ENCODE assay signal across 8 cellular contexts in genomic region chr6:154508573-154509375, GRCh38. TPM values are rescaled to one million over a fixed set of nuclear protein-coding genes. Genes with fewer than 3 reads are reported as not detected.
A peak's percentile ranks its signal among the peaks of the same experiment; 100 is the strongest.
DNase-seq lines count a peak whose midpoint lies in the region; ATAC-seq, FAIRE-seq and TF ChIP-seq lines count a peak whose summit lies in the region.

No MANE protein-coding gene starts in this region.

- no peak for TF ChIP-seq POLR2A in H1 (IDR thresholded peaks at IDR 0.05; ENCODE audit: control extremely low read depth in 1 of 2, low read depth in 2 of 2, low read length in 2 of 2)

- H4K20me1 ChIP-seq in H1 (replicated peaks in 1 of 2; ENCODE audit: control insufficient read depth in 1 of 2, insufficient read depth in 2 of 2, low read length in 2 of 2): peaks cover 4 to 20% of the 10 kb centered on the region in 2 experiments

- peaks cover 21 to 46% (median 39%) of the 10 kb centered on the region in 4 experiments for H3K27me3 ChIP-seq in H1 (replicated peaks in 1 of 4; ENCODE audit: control insufficient read depth in 3 of 4, extremely low read depth in 1 of 4, insufficient read depth in 3 of 4, low read length in 3 of 4)

- H3K23ac ChIP-seq in H1 (ENCODE audit: insufficient read length): no peak overlapping the region

- H3K79me1 ChIP-seq in H1 (ENCODE audit: low read depth, low read length): no peaks in the 10 kb centered on the region

- 34% methylated on average over 14 of the region's 14 CpGs; no CpG with 5 or more reads in 1 of the 2 experiments for WGBS in H1 (ENCODE audit: extremely low coverage in 1 of 2, insufficient coverage in 1 of 2, insufficient read length in 1 of 2, insufficient replicate concordance in 2 of 2, low coverage in 1 of 2, low lambda C conversion rate in 2 of 2, missing lambda C conversion rate in 1 of 2), 2 experiments

- H3K18ac ChIP-seq in H1 (ENCODE audit: extremely low read depth, low read length): no peak overlapping the region

- peaks cover 26% of the 10 kb centered on the region for H3K4me1 Mint-ChIP-seq in CD14-positive monocyte
- H3K4me1 Mint-ChIP-seq in natural killer cell treated with Interleukin-12 subunit alpha and Interleukin-12 subunit beta and Interleukin-15 and Interleukin-18, amount 100 ng/mL, for 72 hours (ENCODE audit: low read depth in 2 of 2): peaks cover 10% of the 10 kb centered on the region in 2 donors

- H3K36me3 ChIP-seq in H1 (ENCODE audit: control insufficient read depth in 2 of 4, insufficient read depth in 4 of 4, low read length in 3 of 4): peaks cover 0 to 4% (median 1%) of the 10 kb centered on the region in 4 experiments; a peak in 2 of 8 replicates

- no peak overlapping the region for H2BK15ac ChIP-seq in H1 (ENCODE audit: low read length)

- H3K56ac ChIP-seq in H1 (replicated peaks; ENCODE audit: insufficient read length, low read depth, low read length): no peak overlapping the region

- H4K8ac ChIP-seq in H1 (ENCODE audit: extremely low read depth, insufficient read depth, low read length): no peak overlapping the region

- H4K91ac ChIP-seq in H1 (replicated peaks; ENCODE audit: insufficient read length, low read length): no peak overlapping the region

- H3K14ac ChIP-seq in H1 (ENCODE audit: insufficient read length): no peak overlapping the region

- H2BK20ac ChIP-seq in H1 (ENCODE audit: low read length): no peak overlapping the region

- TF ChIP-seq RAD21 in H1 (IDR thresholded peaks at IDR 0.05 in 1 of 2, conservative IDR thresholded peaks at IDR 0.05 in 1 of 2; ENCODE audit: low read depth in 2 of 2, low read length in 2 of 2): no peak

- POLR2A ChIA-PET in H1 (lab: Charles Lee; ENCODE audit: partially characterized antibody): interaction anchor here (0.9 to 1.9 kb wide), 2 partner anchors 9 to 34 kb away, joined by 4 to 12 read pairs; no protein-coding TSS in a partner anchor

- H2BK5ac ChIP-seq in H1 (ENCODE audit: low read depth, low read length): no peak overlapping the region

- TF ChIP-seq EP300 in H1 (IDR thresholded peaks at IDR 0.05; ENCODE audit: borderline replicate concordance in 1 of 2, low read depth in 2 of 2, low read length in 2 of 2): no peak

- H3K4me1 ChIP-seq in H1 (replicated peaks in 1 of 4; ENCODE audit: control insufficient read depth in 3 of 4, insufficient read depth in 4 of 4, low read length in 3 of 4): peaks cover 3 to 22% (median 9%) of the 10 kb centered on the region in 4 experiments; a peak in 6 of 7 replicates

- H3K9me3 Mint-ChIP-seq in CD14-positive monocyte: peaks cover 0 to 9% (median 2%) of the 10 kb centered on the region in 7 donors
- H3K9me3 Mint-ChIP-seq in natural killer cell treated with Interleukin-12 subunit alpha and Interleukin-12 subunit beta and Interleukin-15 and Interleukin-18, amount 100 ng/mL, for 72 hours: no peaks in the 10 kb centered on the region

- CTCF ChIA-PET in H1 (lab: Charles Lee; ENCODE audit: partially characterized antibody): interaction anchor here (0.5 to 5.9 kb wide), 6 partner anchors 10 to 393 kb away, joined by 3 to 45 read pairs (median 3); no protein-coding TSS in a partner anchor

- peaks cover 24 to 46% (median 28%) of the 10 kb centered on the region in 3 donors for H3K27me3 Mint-ChIP-seq in CD14-positive monocyte (ENCODE audit: low read depth in 3 of 3)
- H3K27me3 Mint-ChIP-seq in natural killer cell treated with Interleukin-12 subunit alpha and Interleukin-12 subunit beta and Interleukin-15 and Interleukin-18, amount 100 ng/mL, for 72 hours: peaks cover 40 to 64% of the 10 kb centered on the region in 2 donors

- no peak overlapping the region for H2BK120ac ChIP-seq in H1 (replicated peaks; ENCODE audit: low read depth, low read length)

- H2BK12ac ChIP-seq in H1 (ENCODE audit: low read depth, low read length): no peak overlapping the region

- peak overlapping the region; percentile 67 to 91 for H3K4me2 ChIP-seq in H1 (ENCODE audit: insufficient read depth in 1 of 2, low read depth in 2 of 2, low read length in 2 of 2)

- peaks cover 10% of the 10 kb centered on the region for H3K23me2 ChIP-seq in H1 (ENCODE audit: low read depth, low read length)

- H3K4ac ChIP-seq in H1 (replicated peaks; ENCODE audit: insufficient read length, low read depth, low read length): no peak overlapping the region

- ATAC-seq in natural killer cell treated with Interleukin-12 subunit alpha and Interleukin-12 subunit beta and Interleukin-15 and Interleukin-18, amount 100 ng/mL, for 72 hours: no peak

- TF ChIP-seq CTCF in CD14-positive monocyte (IDR thresholded peaks at IDR 0.05): no peak
- no peak for TF ChIP-seq CTCF in H1 (IDR thresholded peaks at IDR 0.05; ENCODE audit: control extremely low read depth in 1 of 3, insufficient read depth in 1 of 3, low read depth in 1 of 3, low read length in 3 of 3)

- peak overlapping the region; percentile 67 to 79 (median 78) for H3K4me3 ChIP-seq in H1 (ENCODE audit: extremely low read depth in 1 of 4, insufficient read depth in 2 of 4, low read depth in 3 of 4, low read length in 4 of 4)

- H3K79me2 ChIP-seq in H1 (ENCODE audit: control insufficient read depth in 1 of 2, insufficient read depth in 2 of 2, low read length in 2 of 2): peaks cover 0 to 14% of the 10 kb centered on the region in 2 experiments; a peak in 3 of 4 replicates

- no peak overlapping the region for H2AK5ac ChIP-seq in H1 (ENCODE audit: low read depth, low read length)

- no peaks in the 10 kb centered on the region; a peak in 1 of 4 replicates for H3K9me3 ChIP-seq in H1 (ENCODE audit: insufficient read depth in 2 of 2, low read depth in 1 of 2, low read length in 1 of 2)

- FAIRE-seq in H1 (lab: Jason Lieb, UNC): no peak

- DNase-seq in CD14-positive monocyte (ENCODE audit: low spot score): no peak
- DNase-seq in Kasumi-1 (lab: John Stamatoyannopoulos, UW): peak; percentile 15 to 17
- no peak for DNase-seq in H1 (ENCODE audit: low read depth in 1 of 2, low spot score in 2 of 2)
- no peak for DNase-seq in natural killer cell treated with Interleukin-12 subunit alpha and Interleukin-12 subunit beta and Interleukin-15 and Interleukin-18, amount 100 ng/mL, for 72 hours (ENCODE audit: low spot score)
- no peak for DNase-seq in anterior cingulate cortex (lab: John Stamatoyannopoulos, UW)
- DNase-seq in effector CD4-positive, alpha-beta T cell: no peak
- DNase-seq in NCI-H1048 (lab: John Stamatoyannopoulos, UW): no peak
- DNase-seq in stimulated activated CD4-positive, alpha-beta T cell treated with anti-CD3 and anti-CD28 coated beads, Interleukin-12 subunit alpha, Interleukin-12 subunit beta, amount 100 ng/mL, for 4 hours: no peak

- no peak overlapping the region for H3K27ac ChIP-seq in H1 (ENCODE audit: low read depth, low read length)

- intact Hi-C loops in CD14-positive monocyte (cut with micrococcal nuclease): no loop called here

- H3K36me3 Mint-ChIP-seq in CD14-positive monocyte: no peaks in the 10 kb centered on the region
- no peaks in the 10 kb centered on the region for H3K36me3 Mint-ChIP-seq in natural killer cell treated with Interleukin-12 subunit alpha and Interleukin-12 subunit beta and Interleukin-15 and Interleukin-18, amount 100 ng/mL, for 72 hours

- peak overlapping the region; percentile 2 to 92 for H3K4me3 Mint-ChIP-seq in CD14-positive monocyte
- peak overlapping the region; percentile 13 for H3K4me3 Mint-ChIP-seq in natural killer cell treated with Interleukin-12 subunit alpha and Interleukin-12 subunit beta and Interleukin-15 and Interleukin-18, amount 100 ng/mL, for 72 hours

- no peak overlapping the region for H3K9ac ChIP-seq in H1 (replicated peaks in 1 of 4; ENCODE audit: extremely low read depth in 1 of 4, low read depth in 3 of 4, low read length in 3 of 4)

- no peak overlapping the region for H2AFZ ChIP-seq in H1 (ENCODE audit: low read length)

- H4K5ac ChIP-seq in H1 (ENCODE audit: insufficient read length, low read depth, low read length): no peak overlapping the region

- H3K27ac Mint-ChIP-seq in CD14-positive monocyte: peak overlapping the region in 2 of 7 donors; percentile 25 to 62
- H3K27ac Mint-ChIP-seq in natural killer cell treated with Interleukin-12 subunit alpha and Interleukin-12 subunit beta and Interleukin-15 and Interleukin-18, amount 100 ng/mL, for 72 hours: no peak overlapping the region

TF ChIP-seq in H1, 55 proteins besides CTCF, POLR2A, EP300 and RAD21:
- TF ChIP-seq BRCA1 (IDR thresholded peaks at IDR 0.05; ENCODE audit: low read depth, low read length) (no peak), EZH2 (IDR thresholded peaks at IDR 0.05; ENCODE audit: low read depth, low read length, severe bottlenecking) (peak; percentile 24)
TF ChIP-seq in H1: peak in this region for 1.

RNA-seq across cellular contexts. Expression of gene CNKSR3, which starts 1.7 kb away (rescaled TPM):
- polyA plus RNA-seq in CD14-positive monocyte (not detected), H1 (2011; rRNA removed) (1.2 and 2.1 TPM in 2 replicates)
- total RNA-seq in H1 (2021; fragmentation: NEBNext Ultra II Directional; extraction: Animal tissue kit (Norgen Biotek cat#: 25700)): 6.2 and 6.3 TPM in 2 replicates
- polyA plus RNA-seq in H1 (2011; cell fraction: cytosol; rRNA removed): 1.6 TPM
- polyA plus RNA-seq in H1 (2011; cell fraction: nucleus; rRNA removed): 2.1 TPM
- 4.4 to 5.5 TPM (median 5.0 TPM) in 4 replicates for polyA plus RNA-seq in H1 (2012, experiment 1 of 2)
- polyA plus RNA-seq in H1 (2012, experiment 2 of 2): 1.6 TPM
- polyA plus RNA-seq in H1 (2013, experiment 1 of 2): 2.2 TPM
- polyA plus RNA-seq in H1 (2013, experiment 2 of 2): 1.7 TPM
- polyA minus RNA-seq in H1 (2011; rRNA and poly(A)+ RNA removed): 3.2 TPM in 2 replicates
- polyA minus RNA-seq in H1 (2011; cell fraction: cytosol; rRNA and poly(A)+ RNA removed): 1.7 TPM
- polyA minus RNA-seq in H1 (2011; cell fraction: nucleus; rRNA and poly(A)+ RNA removed): 2.1 TPM
- total RNA-seq in natural killer cell treated with Interleukin-12 subunit alpha and Interleukin-12 subunit beta and Interleukin-15 and Interleukin-18, amount 100 ng/mL, for 72 hours: under 1 TPM in 1 of 2 donors, not detected in 1; 0.20 TPM

Comparison
In these comparisons a context has a peak if more than half of its experiments do, and no peak if none do; other contexts are left out.
1. DNase-seq: peak in Kasumi-1 (2 of 2); none in CD14-positive monocyte (single experiment), H1 (0 of 2), natural killer cell treated with Interleukin-12 subunit alpha and Interleukin-12 subunit beta and Interleukin-15 and Interleukin-18, amount 100 ng/mL, for 72 hours (single experiment), anterior cingulate cortex (0 of 58), effector CD4-positive, alpha-beta T cell (single experiment), NCI-H1048 (single experiment) and stimulated activated CD4-positive, alpha-beta T cell treated with anti-CD3 and anti-CD28 coated beads, Interleukin-12 subunit alpha, Interleukin-12 subunit beta, amount 100 ng/mL, for 4 hours (single experiment).